10 cellular contexts compared by ENCODE assay signal in genomic region chr12:6225630-6226001, GRCh38. TPM values are rescaled to one million over a fixed set of nuclear protein-coding genes. Genes with fewer than 3 reads are reported as not detected.
A peak's percentile ranks its signal among the peaks of the same experiment; 100 is the strongest.
DNase-seq lines count a peak whose midpoint lies in the region; ATAC-seq and TF ChIP-seq lines count a peak whose summit lies in the region.
"Had no signal": no experiment of that assay in that cellular context is flagged by ENCODE, and none has a peak within 500 bp of the region (broad histone marks: within the 10 kb centered on the region; RNA-seq: fewer than 3 reads in every experiment).

No MANE protein-coding gene starts in this region.

- no peak for TF ChIP-seq CTCF in 22Rv1 (IDR thresholded peaks at IDR 0.05)
- no peak for TF ChIP-seq CTCF in foreskin keratinocyte (conservative IDR thresholded peaks at IDR 0.05)
- TF ChIP-seq CTCF in parathyroid adenoma (IDR thresholded peaks at IDR 0.05), result no peak

- no peaks in the 10 kb centered on the region for H3K36me3 ChIP-seq in parathyroid adenoma (ENCODE audit: control insufficient read depth, insufficient read depth, low read length)

- H3K27me3 ChIP-seq in foreskin keratinocyte (no peaks in the 10 kb centered on the region), parathyroid adenoma (ENCODE audit: control insufficient read depth, insufficient read depth, low read length) (no peaks in the 10 kb centered on the region)

- H3K9me3 ChIP-seq in parathyroid adenoma (ENCODE audit: control insufficient read depth, low read length), result no peaks in the 10 kb centered on the region

- H3K4me2 ChIP-seq in parathyroid adenoma (ENCODE audit: low read length), result peak overlapping the region; percentile 51

- H3K27ac ChIP-seq in 22Rv1 (peak overlapping the region; percentile 99; the same call in 1 of the 2 replicates), foreskin keratinocyte (peak overlapping the region; percentile 99), parathyroid adenoma (peak overlapping the region; percentile 99)

- H3K27me3 Mint-ChIP-seq in effector memory CD8-positive, alpha-beta T cell, result peaks cover 0 to 10% of the 10 kb centered on the region in 2 donors

- H3K9me3 Mint-ChIP-seq in effector memory CD8-positive, alpha-beta T cell, result no peaks in the 10 kb centered on the region

- peaks cover 66% of the 10 kb centered on the region for H3K79me2 ChIP-seq in parathyroid adenoma

- H2AFZ ChIP-seq in parathyroid adenoma, result no peak overlapping the region

- H3K4me1 Mint-ChIP-seq in effector memory CD8-positive, alpha-beta T cell (ENCODE audit: low read depth in 2 of 2), result peaks cover 5% of the 10 kb centered on the region in 2 donors

- H3K4me1 ChIP-seq in foreskin keratinocyte (peaks cover 57% of the 10 kb centered on the region), parathyroid adenoma (peaks cover 95% of the 10 kb centered on the region)

- no peaks in the 10 kb centered on the region for H3K36me3 Mint-ChIP-seq in effector memory CD8-positive, alpha-beta T cell (ENCODE audit: insufficient read depth)

- no peak for ATAC-seq in foreskin keratinocyte
- ATAC-seq in effector memory CD8-positive, alpha-beta T cell (replicated peaks), result no peak

- H3K9ac ChIP-seq in parathyroid adenoma, result peak overlapping the region; percentile 9

- H3K4me3 ChIP-seq in parathyroid adenoma (ENCODE audit: low read depth, low read length), result no peak overlapping the region

- H3K27ac Mint-ChIP-seq in effector memory CD8-positive, alpha-beta T cell, result no peak overlapping the region

- DNase-seq in astrocyte of the hippocampus (ENCODE audit: low read depth, low spot score) (peak; percentile 58), foreskin keratinocyte (peak in 1 of 2 donors; percentile 69), activated gamma-delta T cell (lab: John Stamatoyannopoulos, UW) (no peak), SW 1271 (lab: John Stamatoyannopoulos, UW) (no peak)
- DNase-seq in effector memory CD8-positive, alpha-beta T cell, result no peak
- no peak for DNase-seq in stimulated activated CD4-positive, alpha-beta T cell treated with anti-CD3 and anti-CD28 coated beads, Interleukin-2, amount 100 ng/mL, for 24 hours
- DNase-seq: activated naive CD4-positive, alpha-beta T cell treated with Interleukin-2 at 50 U/mL for 16 hours; NCI-H774 had no signal

- H3K4me3 Mint-ChIP-seq in effector memory CD8-positive, alpha-beta T cell, result no peak overlapping the region

RNA-seq across cellular contexts. Expression of gene CD9, which starts 25.4 kb away (rescaled TPM):
- 577 and 589 TPM in 2 replicates for total RNA-seq in foreskin keratinocyte
- polyA plus RNA-seq in foreskin keratinocyte, result 620 and 648 TPM in 2 replicates
